7 cellular contexts compared by ENCODE assay signal in the genomic region with DNA sequence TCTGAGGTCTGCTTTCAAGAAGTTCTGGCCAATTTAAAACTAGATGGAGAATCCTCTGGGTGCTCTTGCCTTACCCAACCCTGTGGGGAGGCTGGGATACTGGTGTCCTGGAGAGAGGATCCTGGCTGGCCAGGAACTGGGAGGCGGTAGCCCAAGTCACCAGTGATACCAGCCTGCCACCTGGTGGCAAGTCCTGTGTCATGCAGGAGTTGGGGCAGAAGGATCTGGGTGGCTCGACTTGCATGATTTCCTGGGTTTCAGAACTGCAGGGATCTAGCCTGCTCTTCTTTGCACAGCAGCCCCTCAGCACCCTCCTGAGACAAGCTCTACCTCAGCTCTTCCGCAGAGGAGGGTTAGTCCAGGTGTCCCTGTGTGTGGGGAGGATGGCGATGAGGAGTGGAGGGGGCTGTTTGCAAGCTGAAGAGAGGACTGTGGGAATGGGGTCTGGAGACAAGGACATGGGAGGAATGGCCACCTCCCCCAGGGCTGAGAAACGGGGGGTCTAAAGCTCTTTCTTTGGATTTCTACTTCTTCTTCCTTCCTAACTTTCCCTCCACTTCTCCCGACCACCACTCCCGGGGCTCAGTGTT. TPM values are rescaled to one million over a fixed set of nuclear protein-coding genes. Genes with fewer than 3 reads are reported as not detected.
DNase-seq lines count a peak whose midpoint lies in the region; ATAC-seq and TF ChIP-seq lines count a peak whose summit lies in the region.

No MANE protein-coding gene starts in this region.

- DNase-seq in GM03348 (ENCODE audit: low spot score) (peak; percentile 93), LHCN-M2 (ENCODE audit: low read depth) (peak; percentile 35), SK-N-SH (peak; percentile 88), adipocyte (ENCODE audit: low read depth) (peak; percentile 83), heart right ventricle (peak; percentile 53 to 71), putamen (ENCODE audit: low spot score) (peak; percentile 39), mesenteric fat pad (ENCODE audit: low spot score) (no peak)

- H3K4me1 ChIP-seq in SK-N-SH (ENCODE audit: control insufficient read depth in 1 of 2, insufficient read depth in 2 of 2, low read depth in 1 of 2, low read length in 1 of 2), result peaks cover 0 to 2% of the 10 kb centered on the region in 2 experiments; a peak in 1 of 4 replicates
- peaks cover 2% of the 10 kb centered on the region for H3K4me1 ChIP-seq in adipocyte (ENCODE audit: control insufficient read depth, insufficient read depth, low read length)
- peaks cover 4 to 17% (median 15%) of the 10 kb centered on the region in 9 donors for H3K4me1 ChIP-seq in heart right ventricle

- H3K27ac ChIP-seq in SK-N-SH (ENCODE audit: low read depth in 2 of 2, low read length in 1 of 2) (no peak overlapping the region), heart right ventricle (no peak overlapping the region)

- H3F3A ChIP-seq in SK-N-SH (replicated peaks; ENCODE audit: insufficient read depth), result no peaks in the 10 kb centered on the region

- no peaks in the 10 kb centered on the region for H4K20me1 ChIP-seq in SK-N-SH (ENCODE audit: insufficient read depth)

- POLR2A ChIA-PET in SK-N-SH (lab: Yijun Ruan, JAX), result no interaction called here

- intact Hi-C loops in heart right ventricle (cut with DNase I), result loop anchor here in 8 of 10 donors (2.0 to 5.0 kb wide), 7 partner anchors 223 to 443 kb away; no protein-coding TSS in a partner anchor

- TF ChIP-seq RAD21 in SK-N-SH (IDR thresholded peaks at IDR 0.05; ENCODE audit: low read length), result peak; percentile 94

- H3K4me3 ChIP-seq in SK-N-SH (ENCODE audit: low read depth in 2 of 2, low read length in 1 of 2) (no peak overlapping the region; a peak in 1 of 4 replicates), adipocyte (ENCODE audit: low read length) (no peak overlapping the region), heart right ventricle (no peak overlapping the region)

- no peaks in the 10 kb centered on the region for H3K79me2 ChIP-seq in SK-N-SH (ENCODE audit: insufficient read depth)

- peak; percentile 66 to 80 (median 75) for ATAC-seq in heart right ventricle

- H3K4me2 ChIP-seq in SK-N-SH, result no peak overlapping the region

- no peaks in the 10 kb centered on the region for H3K9me2 ChIP-seq in SK-N-SH

- H3K9ac ChIP-seq in SK-N-SH (no peak overlapping the region), adipocyte (ENCODE audit: low read length) (no peak overlapping the region)

- peaks cover 7% of the 10 kb centered on the region; the same call in 1 of the 2 replicates for H3K27me3 ChIP-seq in SK-N-SH (ENCODE audit: insufficient read depth)
- peaks cover 53% of the 10 kb centered on the region for H3K27me3 ChIP-seq in adipocyte (replicated peaks; ENCODE audit: control insufficient read depth, insufficient read depth, low read length)
- H3K27me3 ChIP-seq in heart right ventricle, result peaks cover 0 to 54% (median 41%) of the 10 kb centered on the region in 7 donors

- H3K9me3 ChIP-seq in SK-N-SH (no peaks in the 10 kb centered on the region), adipocyte (ENCODE audit: control insufficient read depth, low read length) (peaks cover under 1% of the 10 kb centered on the region), heart right ventricle (peaks cover 0 to 3% (median 0%) of the 10 kb centered on the region in 11 donors)

- 17% methylated on average over 6 of the region's 7 CpGs for WGBS in SK-N-SH (ENCODE audit: low lambda C conversion rate)
- WGBS in heart right ventricle, 2 donors, result 25 to 34% methylated on average over 7 of the region's 7 CpGs

- H2AFZ ChIP-seq in SK-N-SH (ENCODE audit: low read depth), result no peak overlapping the region

- CTCF ChIA-PET in SK-N-SH (lab: Yijun Ruan, JAX), result interaction anchor here (0.6 to 16.6 kb wide), 45 partner anchors 8 to 635 kb away, joined by 3 to 457 read pairs (median 4); a partner anchor contains a TSS

- H3K36me3 ChIP-seq in SK-N-SH (replicated peaks in 1 of 2; ENCODE audit: control insufficient read depth in 1 of 2, insufficient read depth in 2 of 2, low read length in 1 of 2) (no peaks in the 10 kb centered on the region), adipocyte (ENCODE audit: control insufficient read depth, insufficient read depth, low read length, severe bottlenecking) (no peaks in the 10 kb centered on the region), heart right ventricle (no peaks in the 10 kb centered on the region)

- TF ChIP-seq EP300 in SK-N-SH (IDR thresholded peaks at IDR 0.05; ENCODE audit: borderline replicate concordance in 1 of 2, low read depth in 1 of 2, low read length in 1 of 2), result no peak

- TF ChIP-seq CTCF in SK-N-SH (IDR thresholded peaks at IDR 0.05), result peak; percentile 78
- TF ChIP-seq CTCF in heart right ventricle (IDR thresholded peaks at IDR 0.05), result peak; percentile 70 to 90 (median 86)

TF ChIP-seq in SK-N-SH, 30 proteins besides CTCF, POLR2A, EP300 and RAD21:
- peak; percentile 92 for TF ChIP-seq SMC3 (IDR thresholded peaks at IDR 0.05; ENCODE audit: low read depth, low read length)
- TF ChIP-seq POLR2AphosphoS5 (IDR thresholded peaks at IDR 0.05; ENCODE audit: low read depth, low read length), result no peak

RNA-seq across cellular contexts. Expression of a gene that starts 4.2 kb away (rescaled TPM):
- total RNA-seq in LHCN-M2 (2014; rRNA removed) (not detected in 2 replicates), heart right ventricle (under 1 TPM in 4 of 10 donors, not detected in 6; 0.13 to 0.39 (median 0.17) TPM), mesenteric fat pad (0.19 TPM)
- polyA plus RNA-seq in LHCN-M2 (2012), result not detected
- polyA plus RNA-seq in SK-N-SH (2012; rRNA removed) (not detected in 2 replicates), heart right ventricle (under 1 TPM; 0.20 to 0.37 TPM)
- polyA plus RNA-seq in SK-N-SH (2012; cell fraction: cytosol; rRNA removed), result not detected in 2 replicates
- not detected in 2 replicates for polyA plus RNA-seq in SK-N-SH (2012; cell fraction: nucleus; rRNA removed)

RNA-seq across cellular contexts. Expression of a gene that starts 12.5 kb away (rescaled TPM):
- total RNA-seq in LHCN-M2 (2014; rRNA removed) (not detected in 2 replicates), heart right ventricle (not detected), mesenteric fat pad (not detected)
- polyA plus RNA-seq in LHCN-M2 (2012), result not detected
- polyA plus RNA-seq in SK-N-SH (2012; rRNA removed) (not detected in 2 replicates), heart right ventricle (not detected)
- polyA plus RNA-seq in SK-N-SH (2012; cell fraction: cytosol; rRNA removed), result not detected in 2 replicates
- not detected in 2 replicates for polyA plus RNA-seq in SK-N-SH (2012; cell fraction: nucleus; rRNA removed)
